8 cellular contexts compared by ENCODE assay signal in the genomic region with DNA sequence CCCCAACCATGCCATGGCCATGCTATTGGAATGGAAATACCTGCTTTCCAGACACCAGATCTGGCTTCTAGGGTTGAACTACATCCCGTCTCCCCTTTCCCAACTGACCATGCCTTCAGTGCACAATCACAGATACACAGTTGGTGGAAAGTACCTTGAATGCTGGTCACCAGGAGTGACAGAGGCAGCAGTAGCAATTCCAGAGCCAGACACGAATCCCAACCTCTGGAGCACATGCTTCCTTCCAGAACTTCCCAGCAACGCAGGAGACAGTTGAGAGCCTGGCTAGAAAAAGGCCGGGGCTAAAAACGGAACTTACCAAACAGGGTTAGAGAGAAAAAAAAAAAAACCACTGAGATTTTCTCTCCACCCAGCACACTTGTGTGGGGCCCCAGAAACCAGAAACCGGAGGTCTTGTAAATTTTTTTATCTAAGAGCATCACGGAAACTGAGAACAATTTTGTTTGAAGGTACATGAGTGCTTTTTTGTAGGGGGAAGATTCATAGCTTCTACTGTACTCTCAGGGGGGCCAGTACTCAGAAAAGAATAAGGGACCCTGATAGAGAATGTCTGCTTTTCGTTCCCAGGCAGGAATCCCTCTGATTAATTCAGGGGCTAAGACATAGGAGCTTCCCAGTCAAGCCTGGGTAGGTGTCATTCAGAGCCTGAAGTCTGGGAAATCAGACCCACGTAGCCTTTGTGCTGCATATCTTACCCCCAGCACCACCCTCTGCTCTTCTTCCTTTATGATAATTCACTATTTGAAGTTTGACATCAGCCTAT. TPM values are rescaled to one million over a fixed set of nuclear protein-coding genes. Genes with fewer than 3 reads are reported as not detected.
DNase-seq lines count a peak whose midpoint lies in the region; ATAC-seq and TF ChIP-seq lines count a peak whose summit lies in the region.

A gene with protein sequence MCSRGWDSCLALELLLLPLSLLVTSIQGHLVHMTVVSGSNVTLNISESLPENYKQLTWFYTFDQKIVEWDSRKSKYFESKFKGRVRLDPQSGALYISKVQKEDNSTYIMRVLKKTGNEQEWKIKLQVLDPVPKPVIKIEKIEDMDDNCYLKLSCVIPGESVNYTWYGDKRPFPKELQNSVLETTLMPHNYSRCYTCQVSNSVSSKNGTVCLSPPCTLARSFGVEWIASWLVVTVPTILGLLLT (minus strand): TSS at position 295 of the 784 bp plus-strand sequence. CDS start 59 bp downstream, at position 236.

- ATAC-seq in GM18870 (IDR thresholded peaks at IDR 0.05; ENCODE audit: unreplicated experiment) (peak; percentile 38), HG03175 (IDR thresholded peaks at IDR 0.05; ENCODE audit: unreplicated experiment) (peak; percentile 37), mucosa of descending colon (peak; percentile 62), gastrocnemius medialis (no peak), HG03469 (IDR thresholded peaks at IDR 0.05; ENCODE audit: unreplicated experiment) (no peak)

- in situ Hi-C loops in gastrocnemius medialis (cut with MboI; ENCODE audit: low sequenced_read_pairs in 4 of 4) = no loop called here

- H3K9me3 ChIP-seq in mucosa of descending colon = no peaks in the 10 kb centered on the region
- no peaks in the 10 kb centered on the region for H3K9me3 ChIP-seq in gastrocnemius medialis
- no peaks in the 10 kb centered on the region for H3K9me3 ChIP-seq in testis

- H3K36me3 ChIP-seq in mucosa of descending colon (ENCODE audit: low read depth) (no peaks in the 10 kb centered on the region), gastrocnemius medialis (no peaks in the 10 kb centered on the region), testis (ENCODE audit: low read depth, missing control alignments) (no peaks in the 10 kb centered on the region)

- intact Hi-C loops in mucosa of descending colon (cut with DNase I, micrococcal nuclease) = no loop called here
- intact Hi-C loops in gastrocnemius medialis (cut with DNase I; ENCODE audit: low total_unique reads) = no loop called here
- intact Hi-C loops in testis (cut with DNase I; ENCODE audit: low total_unique reads) = no loop called here

- 61 to 81% methylated on average over 9 of the region's 9 CpGs for WGBS in testis, 2 donors

- H3K4me1 ChIP-seq in mucosa of descending colon (ENCODE audit: low read depth) = no peaks in the 10 kb centered on the region
- H3K4me1 ChIP-seq in gastrocnemius medialis = no peaks in the 10 kb centered on the region
- H3K4me1 ChIP-seq in testis = no peaks in the 10 kb centered on the region

- TF ChIP-seq CTCF in mucosa of descending colon (IDR thresholded peaks at IDR 0.05) (no peak), gastrocnemius medialis (IDR thresholded peaks at IDR 0.05 in 4 of 5, conservative IDR thresholded peaks at IDR 0.05 in 1 of 5) (no peak), testis (IDR thresholded peaks at IDR 0.05) (no peak)

- H3K4me3 ChIP-seq in mucosa of descending colon = peak within 1 kb of the TSS; percentile 7
- no peak within 1 kb of the TSS for H3K4me3 ChIP-seq in gastrocnemius medialis
- H3K4me3 ChIP-seq in testis = no peak within 1 kb of the TSS

- TF ChIP-seq POLR2A in gastrocnemius medialis (IDR thresholded peaks at IDR 0.05) (no peak), testis (IDR thresholded peaks at IDR 0.05) (no peak)

- DNase-seq in activated CD4-positive, alpha-beta T cell treated with anti-CD3 and anti-CD28 coated beads for 4 hours = peak; percentile 44 to 52
- DNase-seq in mucosa of descending colon = peak in 1 of 3 donors; percentile 17
- DNase-seq in gastrocnemius medialis = no peak
- DNase-seq in NCI-H187 treated with DMSO at 0.1 percent for 48 hours (lab: John Stamatoyannopoulos, UW) = no peak
- no peak for DNase-seq in testis

- H3K27me3 ChIP-seq in gastrocnemius medialis (no peaks in the 10 kb centered on the region), testis (no peaks in the 10 kb centered on the region)

- H3K27ac ChIP-seq in gastrocnemius medialis (no peak within 1 kb of the TSS), testis (no peak within 1 kb of the TSS)

RNA-seq across cellular contexts. Expression of the gene that starts here (rescaled TPM):
- 1 to 10 TPM; 5.9 to 8.6 (median 6.1) TPM for total RNA-seq in mucosa of descending colon
- total RNA-seq in gastrocnemius medialis = 1 to 10 TPM in 1 of 4 donors, under 1 TPM in 1, not detected in 2; 0.62 to 1.3 TPM
- 1 to 10 TPM in 1 of 2 donors, under 1 TPM in 1; 0.63 to 1.4 TPM for total RNA-seq in testis
- 6.1 TPM for polyA plus RNA-seq in testis (ENCODE audit: insufficient read depth, low read depth, low replicate concordance)

Comparison
In these comparisons a context has a peak if more than half of its experiments do, and no peak if none do; other contexts are left out.
1. ATAC-seq: peak in GM18870 (single experiment), HG03175 (single experiment) and mucosa of descending colon (single experiment); none in gastrocnemius medialis (0 of 2) and HG03469 (single experiment).
2. DNase-seq: peak in activated CD4-positive, alpha-beta T cell treated with anti-CD3 and anti-CD28 coated beads for 4 hours (2 of 2); none in gastrocnemius medialis (0 of 2), NCI-H187 treated with DMSO at 0.1 percent for 48 hours (single experiment) and testis (single experiment).